Comparison of ENCODE assay signal across 1 cellular context in the genomic region with DNA sequence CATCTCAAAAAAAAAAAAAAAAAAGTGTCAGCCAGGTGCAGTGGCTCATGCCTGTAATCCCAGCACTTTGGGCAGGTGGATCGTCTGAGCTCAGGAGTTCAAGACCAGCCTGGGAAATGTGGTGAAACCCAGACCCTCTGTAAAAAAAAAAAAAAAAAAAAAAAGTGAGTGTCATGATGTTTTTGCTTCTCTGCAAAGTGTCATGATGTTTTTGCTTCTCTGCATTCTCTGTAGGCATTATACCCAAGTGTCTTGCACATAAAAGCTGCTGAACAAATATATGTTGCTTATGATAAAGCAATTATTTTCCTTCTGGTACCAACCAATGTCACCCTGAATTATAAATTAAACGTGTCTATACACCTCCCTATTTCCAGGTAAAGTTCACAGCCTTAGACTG.
TF ChIP-seq lines count a peak whose summit lies in the region.

No MANE protein-coding gene starts in this region.

TF ChIP-seq in GM23338, 12 proteins besides CTCF, POLR2A, EP300 and RAD21 (continued from another document):
- TF ChIP-seq REST (IDR thresholded peaks at IDR 0.05; ENCODE audit: unreplicated experiment) (no peak), ZNF114 (CRISPR knock-in tag; IDR thresholded peaks at IDR 0.05) (no peak)
